Comparison of ENCODE assay signal across 11 cellular contexts in genomic region chr2:214830794-214831346, GRCh38. TPM values are rescaled to one million over a fixed set of nuclear protein-coding genes. Genes with fewer than 3 reads are reported as not detected.
DNase-seq lines count a peak whose midpoint lies in the region; ATAC-seq, FAIRE-seq and TF ChIP-seq lines count a peak whose summit lies in the region.
"Had no signal": no experiment of that assay in that cellular context is flagged by ENCODE, and none has a peak within 500 bp of the region (broad histone marks: within the 10 kb centered on the region; RNA-seq: fewer than 3 reads in every experiment).

No MANE protein-coding gene starts in this region.

- no peaks in the 10 kb centered on the region for H3K4me1 ChIP-seq in GM12878 (ENCODE audit: control insufficient read depth, insufficient read depth, low read length)
- no peaks in the 10 kb centered on the region for H3K4me1 ChIP-seq in neural progenitor cell
- H3K4me1 ChIP-seq in effector memory CD4-positive, alpha-beta T cell (ENCODE audit: control insufficient read depth, insufficient read depth, low read length, poor library complexity, severe bottlenecking), result no peaks in the 10 kb centered on the region
- H3K4me1 ChIP-seq: BLaER1 had no signal

- H3K27me3 ChIP-seq in GM12878 (replicated peaks in 1 of 2; ENCODE audit: control insufficient read depth in 2 of 2, insufficient read depth in 2 of 2, low read length in 1 of 2) (no peaks in the 10 kb centered on the region), neural progenitor cell (no peaks in the 10 kb centered on the region)
- H3K27me3 ChIP-seq in effector memory CD4-positive, alpha-beta T cell (replicated peaks; ENCODE audit: control insufficient read depth, insufficient read depth, low read length, poor library complexity, severe bottlenecking), result no peaks in the 10 kb centered on the region
- H3K27me3 ChIP-seq: BLaER1 had no signal

- TF ChIP-seq CTCF in GM12878 (IDR thresholded peaks at IDR 0.05 in 2 of 3, conservative IDR thresholded peaks at IDR 0.05 in 1 of 3; ENCODE audit: control insufficient read depth in 2 of 3, extremely low read depth in 1 of 3, insufficient read depth in 1 of 3, low read depth in 3 of 3, low read length in 3 of 3) (peak in 2 of 3 experiments; percentile 30 to 49; a peak in 3 of 6 replicates), neural progenitor cell (IDR thresholded peaks at IDR 0.05) (peak; percentile 48)

- TF ChIP-seq EP300 in GM12878 (IDR thresholded peaks at IDR 0.05; ENCODE audit: borderline replicate concordance in 1 of 2, control insufficient read depth in 1 of 2, low read depth in 2 of 2, low read length in 2 of 2), result no peak

- intact Hi-C loops in GM12878 (cut with micrococcal nuclease; ENCODE audit: unreplicated experiment), result no loop called here

- no peaks in the 10 kb centered on the region for H3K36me3 Mint-ChIP-seq in neural progenitor cell
- H3K36me3 Mint-ChIP-seq: naive thymus-derived CD4-positive, alpha-beta T cell had no signal

- no peaks in the 10 kb centered on the region for H3F3A ChIP-seq in neural progenitor cell (ENCODE audit: low read depth)

- H3K9ac ChIP-seq in GM12878 (ENCODE audit: control insufficient read depth, insufficient read depth, low read length) (no peak overlapping the region), neural progenitor cell (no peak overlapping the region)
- H3K9ac ChIP-seq: BLaER1 had no signal

- H3K4me1 Mint-ChIP-seq in neural progenitor cell, result no peaks in the 10 kb centered on the region
- H3K4me1 Mint-ChIP-seq: naive thymus-derived CD4-positive, alpha-beta T cell had no signal

- no peak for FAIRE-seq in GM12878 (lab: Jason Lieb, UNC)

- no peaks in the 10 kb centered on the region for H3K27me3 Mint-ChIP-seq in neural progenitor cell (ENCODE audit: insufficient read depth, low read depth)

- peaks cover 2% of the 10 kb centered on the region for H3K9me3 Mint-ChIP-seq in neural progenitor cell
- H3K9me3 Mint-ChIP-seq: naive thymus-derived CD4-positive, alpha-beta T cell had no signal

- POLR2A ChIA-PET in GM12878 (lab: Charles Lee), result no interaction called here

- no TSS peak for BruUV-seq in GM12878 (replicated peaks; lab: Mats Ljungman, UMichigan)

- H3K36me3 ChIP-seq in GM12878 (ENCODE audit: control insufficient read depth in 2 of 2, insufficient read depth in 2 of 2, low read length in 1 of 2) (no peaks in the 10 kb centered on the region), neural progenitor cell (no peaks in the 10 kb centered on the region)
- H3K36me3 ChIP-seq in effector memory CD4-positive, alpha-beta T cell (ENCODE audit: control insufficient read depth, insufficient read depth, low read length), result no peaks in the 10 kb centered on the region
- H3K36me3 ChIP-seq: BLaER1 had no signal

- TF ChIP-seq POLR2A in GM12878 (IDR thresholded peaks at IDR 0.05; ENCODE audit: low read depth, low read length), result no peak

- H3K79me2 ChIP-seq in GM12878 (ENCODE audit: control insufficient read depth, insufficient read depth, low read length) (no peaks in the 10 kb centered on the region), neural progenitor cell (ENCODE audit: low read depth) (no peaks in the 10 kb centered on the region)

- SMC1A ChIA-PET in GM12878 (lab: Charles Lee; ENCODE audit: uncharacterized antibody, unreplicated experiment), result interaction anchor here (0.6 to 1.1 kb wide), 9 partner anchors 10 to 1341 kb away, joined by 3 to 4 read pairs (median 3); no protein-coding TSS in a partner anchor

- DNase-seq in NCI-H1105 treated with DMSO at 0.1 percent for 48 hours (lab: John Stamatoyannopoulos, UW), result peak; percentile 10
- no peak for DNase-seq in NCI-H1105 (lab: John Stamatoyannopoulos, UW)
- DNase-seq in GM12878 (ENCODE audit: low read depth, low spot score), result no peak
- DNase-seq in neural progenitor cell (ENCODE audit: low spot score), result peak; percentile 27
- no peak for DNase-seq in effector memory CD4-positive, alpha-beta T cell
- no peak for DNase-seq in stimulated activated CD4-positive, alpha-beta T cell treated with anti-CD3 and anti-CD28 coated beads, Interleukin-4, amount 100 ng/mL, for 24 hours
- DNase-seq: amygdala had no signal

- no peak overlapping the region for H3K27ac ChIP-seq in GM12878 (ENCODE audit: control insufficient read depth, insufficient read depth)
- no peak overlapping the region for H3K27ac ChIP-seq in neural progenitor cell
- no peak overlapping the region for H3K27ac ChIP-seq in effector memory CD4-positive, alpha-beta T cell (ENCODE audit: insufficient read depth, low read length, poor library complexity, severe bottlenecking)
- H3K27ac ChIP-seq: BLaER1 had no signal

- CTCF ChIA-PET in GM12878 (lab: Yijun Ruan, JAX), result interaction anchor here (0.6 to 2.3 kb wide), 24 partner anchors 8 to 1436 kb away, joined by 3 to 18 read pairs (median 3); partner anchors contain the start of gene VWC2L

- ATAC-seq in HG02610 (IDR thresholded peaks at IDR 0.05; ENCODE audit: unreplicated experiment) (peak; percentile 60), GM12878 (peak; percentile 49), HG03097 (IDR thresholded peaks at IDR 0.05; ENCODE audit: low FRiP score, unreplicated experiment) (no peak)
- ATAC-seq: naive thymus-derived CD4-positive, alpha-beta T cell had no signal

- H3K4me2 ChIP-seq in GM12878 (ENCODE audit: control insufficient read depth, insufficient read depth), result no peak overlapping the region
- H3K4me2 ChIP-seq in neural progenitor cell, result no peak overlapping the region
- H3K4me2 ChIP-seq: BLaER1 had no signal

- no peak overlapping the region for H3K4me3 Mint-ChIP-seq in neural progenitor cell
- H3K4me3 Mint-ChIP-seq: naive thymus-derived CD4-positive, alpha-beta T cell had no signal

- TF ChIP-seq RAD21 in GM12878 (IDR thresholded peaks at IDR 0.05; ENCODE audit: insufficient read depth, low read depth, low read length), result peak; percentile 46; the same call in 1 of the 2 replicates

- H4K20me1 ChIP-seq in GM12878 (ENCODE audit: control insufficient read depth, insufficient read depth) (no peaks in the 10 kb centered on the region), neural progenitor cell (ENCODE audit: low read depth) (no peaks in the 10 kb centered on the region)
- H4K20me1 ChIP-seq: BLaER1 had no signal

- RAD21 ChIA-PET in GM12878 (lab: Charles Lee; ENCODE audit: unreplicated experiment), result interaction anchor here (0.6 to 1.5 kb wide), 9 partner anchors 11 to 1087 kb away, joined by 3 to 5 read pairs (median 3); partner anchors contain the start of gene BARD1

- in situ Hi-C loops in GM12878 (cut with MboI), result no loop called here

- no peak overlapping the region for H3K27ac Mint-ChIP-seq in neural progenitor cell

- H2AFZ ChIP-seq in GM12878 (ENCODE audit: control insufficient read depth, low read depth, low read length) (no peak overlapping the region), neural progenitor cell (replicated peaks) (peak overlapping the region; percentile 19)

- whole genome bisulfite sequencing in GM12878 (ENCODE audit: insufficient coverage, insufficient replicate concordance, low lambda C conversion rate, missing lambda C conversion rate), result 68% methylated on average over 5 of the region's 5 CpGs

- no peaks in the 10 kb centered on the region for H3K9me3 ChIP-seq in GM12878 (replicated peaks; ENCODE audit: control insufficient read depth, insufficient read depth, low read length)
- H3K9me3 ChIP-seq in neural progenitor cell (ENCODE audit: low read depth), result no peaks in the 10 kb centered on the region
- H3K9me3 ChIP-seq in effector memory CD4-positive, alpha-beta T cell (ENCODE audit: control insufficient read depth, low read length), result no peaks in the 10 kb centered on the region
- H3K9me3 ChIP-seq: BLaER1 had no signal

- no peak overlapping the region for H3K4me3 ChIP-seq in GM12878
- no peak overlapping the region for H3K4me3 ChIP-seq in neural progenitor cell
- H3K4me3 ChIP-seq in effector memory CD4-positive, alpha-beta T cell (ENCODE audit: insufficient read depth, low read depth, low read length, poor library complexity, severe bottlenecking), result no peak overlapping the region
- H3K4me3 ChIP-seq: BLaER1 had no signal

TF ChIP-seq in GM12878, 131 proteins besides CTCF, POLR2A, EP300 and RAD21:
- TF ChIP-seq POU2F2 (IDR thresholded peaks at IDR 0.05; ENCODE audit: borderline replicate concordance, low read depth, low read length) (no peak), SMC3 (IDR thresholded peaks at IDR 0.05; ENCODE audit: borderline replicate concordance, low read length) (peak; percentile 23; the same call in 1 of the 2 replicates)

RNA-seq across cellular contexts. Expression of gene BARD1, which starts 21.4 kb away (rescaled TPM):
- total RNA-seq in GM12878 (2013; cell fraction: nucleolus; rRNA removed), result 71.2 and 81.2 TPM in 2 replicates
- total RNA-seq in GM12878 (2014; rRNA removed) (30.4 and 35.9 TPM in 2 replicates), GM12878 (2014; rRNA removed; fragmentation: Illumina TruSeq; extraction: Trizol) (32.7 and 35.9 TPM in 2 replicates), GM12878 (2021) (45.7 and 47.2 TPM in 2 replicates), neural progenitor cell (ENCODE audit: low replicate concordance) (38.6 and 42.8 TPM in 2 replicates)
- 6.2 TPM for polyA plus RNA-seq in GM12878 (2011; ENCODE audit: low read depth)
- polyA plus RNA-seq in GM12878 (2011; rRNA removed) (26.8 and 38.1 TPM in 2 replicates), GM12878 (2014; fragmentation: Illumina TruSeq; extraction: Trizol) (23.2 and 27.5 TPM in 2 replicates), GM12878 (2014; fragmentation: Nextera tagmentation; extraction: Ambion mirVana) (10 to 100 TPM; 15.3 to 44.0 TPM), GM12878 (2014; rRNA removed) (14.0 and 15.9 TPM in 2 replicates), GM12878 (2016; fragmentation: Nextera tagmentation; extraction: Ambion mirVana) (10 to 100 TPM; 37.7 to 38.0 TPM)
- polyA plus RNA-seq in GM12878 (2011; cell fraction: cytosol; rRNA removed), result 17.7 and 22.0 TPM in 2 replicates
- polyA plus RNA-seq in GM12878 (2011; cell fraction: nucleus; rRNA removed), result 27.9 and 34.0 TPM in 2 replicates
- polyA plus RNA-seq in GM12878 (2012), result 9.3 and 11.4 TPM in 2 replicates
- 109 and 155 TPM in 2 replicates for polyA minus RNA-seq in GM12878 (2011; rRNA and poly(A)+ RNA removed)
- polyA minus RNA-seq in GM12878 (2011; cell fraction: cytosol; rRNA and poly(A)+ RNA removed), result 52.3 and 60.2 TPM in 2 replicates
- polyA minus RNA-seq in GM12878 (2011; cell fraction: nucleus; rRNA and poly(A)+ RNA removed), result 72.5 and 107 TPM in 2 replicates

Comparison
In these comparisons a context has a peak if more than half of its experiments do, and no peak if none do; other contexts are left out.
1. DNase-seq: peak in NCI-H1105 treated with DMSO at 0.1 percent for 48 hours (single experiment) and neural progenitor cell (single experiment); none in NCI-H1105 (single experiment), GM12878 (single experiment), effector memory CD4-positive, alpha-beta T cell (0 of 3) and stimulated activated CD4-positive, alpha-beta T cell treated with anti-CD3 and anti-CD28 coated beads, Interleukin-4, amount 100 ng/mL, for 24 hours (single experiment).